ENCODE assay signal across 16 cellular contexts in the genomic region with DNA sequence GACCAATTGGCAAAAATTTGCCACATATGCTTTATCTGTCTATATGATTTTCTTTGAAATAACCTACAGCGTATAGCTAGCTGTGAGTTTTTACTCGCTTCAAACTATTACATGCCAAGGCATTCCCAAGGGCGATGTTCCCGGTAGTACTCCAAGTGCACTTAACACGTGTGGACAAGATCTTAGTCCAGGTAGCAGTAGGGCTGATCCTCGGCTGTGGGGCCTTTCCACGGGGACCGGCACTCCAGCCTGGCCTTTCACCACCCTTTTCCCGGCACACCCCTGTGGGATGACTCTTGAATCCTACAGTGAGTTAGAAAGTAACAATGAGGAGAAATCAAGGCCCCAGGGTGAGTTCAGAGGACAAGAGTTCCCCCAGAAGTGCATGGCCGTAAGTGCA. TPM values are rescaled to one million over a fixed set of nuclear protein-coding genes. Genes with fewer than 3 reads are reported as not detected.
DNase-seq lines count a peak whose midpoint lies in the region; ATAC-seq and TF ChIP-seq lines count a peak whose summit lies in the region.
"Had no signal": no experiment of that assay in that cellular context is flagged by ENCODE, and none has a peak within 500 bp of the region (broad histone marks: within the 10 kb centered on the region; RNA-seq: fewer than 3 reads in every experiment).

No MANE protein-coding gene starts in this region.

- H3K4me1 Mint-ChIP-seq in activated naive CD4-positive, alpha-beta T cell treated with anti-CD3 and anti-CD28 coated beads, Interleukin-2, amount 10 ng/mL, durations not matched to agents 7 days and 5 days = no peaks in the 10 kb centered on the region
- peaks cover 4% of the 10 kb centered on the region for H3K4me1 Mint-ChIP-seq in progenitor cell of endocrine pancreas (ENCODE audit: low read depth)

- H3K27me3 Mint-ChIP-seq in activated naive CD4-positive, alpha-beta T cell treated with anti-CD3 and anti-CD28 coated beads, Interleukin-2, amount 10 ng/mL, durations not matched to agents 7 days and 5 days = no peaks in the 10 kb centered on the region
- no peaks in the 10 kb centered on the region for H3K27me3 Mint-ChIP-seq in progenitor cell of endocrine pancreas
- H3K27me3 Mint-ChIP-seq: CD4-positive, alpha-beta T cell had no signal

- H3K36me3 Mint-ChIP-seq in activated naive CD4-positive, alpha-beta T cell treated with anti-CD3 and anti-CD28 coated beads, Interleukin-2, amount 10 ng/mL, durations not matched to agents 7 days and 5 days = peaks cover 2% of the 10 kb centered on the region
- peaks cover 12% of the 10 kb centered on the region for H3K36me3 Mint-ChIP-seq in progenitor cell of endocrine pancreas (ENCODE audit: insufficient read depth)

- peaks cover 2% of the 10 kb centered on the region for H3K9me3 Mint-ChIP-seq in activated naive CD4-positive, alpha-beta T cell treated with anti-CD3 and anti-CD28 coated beads, Interleukin-2, amount 10 ng/mL, durations not matched to agents 7 days and 5 days
- H3K9me3 Mint-ChIP-seq in progenitor cell of endocrine pancreas (ENCODE audit: low read depth) = peaks cover 2% of the 10 kb centered on the region
- H3K9me3 Mint-ChIP-seq: CD4-positive, alpha-beta T cell; IgD-negative memory B cell had no signal

- no peak for ATAC-seq in left lobe of liver
- ATAC-seq in GM18909 (IDR thresholded peaks at IDR 0.05; ENCODE audit: poor library complexity, unreplicated experiment) = no peak
- no peak for ATAC-seq in HG03520 (IDR thresholded peaks at IDR 0.05; ENCODE audit: unreplicated experiment)
- ATAC-seq: A549, HepG2 had no signal

- no peak for TF ChIP-seq CTCF in progenitor cell of endocrine pancreas (IDR thresholded peaks at IDR 0.05; ENCODE audit: unreplicated experiment)

- DNase-seq in activated naive CD4-positive, alpha-beta T cell treated with anti-CD3 and anti-CD28 coated beads, Interleukin-2, amount 10 ng/mL, durations not matched to agents 7 days and 5 days = no peak
- no peak for DNase-seq in activated naive CD4-positive, alpha-beta T cell treated with anti-CD3 and anti-CD28 coated beads, Interleukin-2, amount 50 U/mL, for 16 hours
- DNase-seq in left lobe of liver (ENCODE audit: low spot score) = peak; percentile 32
- no peak for DNase-seq in progenitor cell of endocrine pancreas (ENCODE audit: low spot score, unreplicated experiment)
- no peak for DNase-seq in NCI-H1105 treated with DMSO at 0.1 percent for 48 hours (lab: John Stamatoyannopoulos, UW)
- DNase-seq: AML-193; Caco-2; CD4-positive, alpha-beta T cell; GDM1; HCEC 1CT; KBM-7 had no signal

- H3K27ac Mint-ChIP-seq in activated naive CD4-positive, alpha-beta T cell treated with anti-CD3 and anti-CD28 coated beads, Interleukin-2, amount 10 ng/mL, durations not matched to agents 7 days and 5 days = peak overlapping the region; percentile 28
- H3K27ac Mint-ChIP-seq in progenitor cell of endocrine pancreas = peak overlapping the region; percentile 52
- H3K27ac Mint-ChIP-seq: CD4-positive, alpha-beta T cell; IgD-negative memory B cell had no signal

- CTCF ChIA-PET in activated naive CD4-positive, alpha-beta T cell treated with anti-CD3 and anti-CD28 coated beads, Interleukin-2, amount 10 ng/mL, durations not matched to agents 7 days and 5 days (lab: Charles Lee) = no interaction called here

- no peak overlapping the region for H3K4me3 Mint-ChIP-seq in activated naive CD4-positive, alpha-beta T cell treated with anti-CD3 and anti-CD28 coated beads, Interleukin-2, amount 10 ng/mL, durations not matched to agents 7 days and 5 days
- no peak overlapping the region for H3K4me3 Mint-ChIP-seq in progenitor cell of endocrine pancreas (ENCODE audit: low read depth)
- H3K4me3 Mint-ChIP-seq: CD4-positive, alpha-beta T cell; IgD-negative memory B cell had no signal

RNA-seq across cellular contexts. Expression of a gene that starts 26.3 kb away (rescaled TPM):
- total RNA-seq in left lobe of liver (12.9 TPM), progenitor cell of endocrine pancreas (48.0 and 48.3 TPM in 2 replicates)

RNA-seq across cellular contexts. Expression of a gene that starts 30.6 kb away (rescaled TPM):
- 27.2 TPM for total RNA-seq in left lobe of liver
- total RNA-seq in progenitor cell of endocrine pancreas = 27.4 and 37.4 TPM in 2 replicates
